9 cellular contexts compared by ENCODE assay signal in genomic region chr11:5291207-5291838, GRCh38. TPM values are rescaled to one million over a fixed set of nuclear protein-coding genes. Genes with fewer than 3 reads are reported as not detected.
DNase-seq lines count a peak whose midpoint lies in the region; ATAC-seq and TF ChIP-seq lines count a peak whose summit lies in the region.
"Had no signal": no experiment of that assay in that cellular context is flagged by ENCODE, and none has a peak within 500 bp of the region (broad histone marks: within the 10 kb centered on the region; RNA-seq: fewer than 3 reads in every experiment).

No MANE protein-coding gene starts in this region.

- intact Hi-C loops in OCI-LY7 (cut with micrococcal nuclease; ENCODE audit: unreplicated experiment) = no loop called here

- no peak overlapping the region for H3K4me2 ChIP-seq in OCI-LY7 (ENCODE audit: low read length)

- H2AFZ ChIP-seq in OCI-LY7 (ENCODE audit: low read length) = no peak overlapping the region

- H3K36me3 ChIP-seq in OCI-LY7 (ENCODE audit: insufficient read depth, low read length) (no peaks in the 10 kb centered on the region), Peyer's patch (no peaks in the 10 kb centered on the region)

- H3K9me2 ChIP-seq in OCI-LY7 (ENCODE audit: insufficient read depth, low read length) = no peaks in the 10 kb centered on the region

- H4K20me1 ChIP-seq in OCI-LY7 (ENCODE audit: insufficient read depth, low read length) = no peaks in the 10 kb centered on the region

- DNase-seq in AML-193 (lab: John Stamatoyannopoulos, UW) (peak; percentile 26 to 27), OCI-LY7 (ENCODE audit: low spot score) (peak; percentile 18), glomerular visceral epithelial cell (ENCODE audit: extremely low spot score) (peak; percentile 48), NCI-H526 treated with DMSO at 0.1 percent for 48 hours (lab: John Stamatoyannopoulos, UW) (no peak), Peyer's patch (no peak)
- DNase-seq in activated CD8-positive, alpha-beta memory T cell treated with anti-CD3 and anti-CD28 coated beads for 24 hours = no peak

- CTCF ChIA-PET in OCI-LY7 (lab: Charles Lee; ENCODE audit: unreplicated experiment) = interaction anchor here (0.5 kb wide), 1 partner anchor 538 kb away, joined by 3 read pairs; no protein-coding TSS in a partner anchor

- ATAC-seq in GM18909 (IDR thresholded peaks at IDR 0.05; ENCODE audit: poor library complexity, unreplicated experiment) (peak; percentile 94), HG03045 (IDR thresholded peaks at IDR 0.05; ENCODE audit: unreplicated experiment) (peak; percentile 80)

- no peak for TF ChIP-seq POLR2A in Peyer's patch (IDR thresholded peaks at IDR 0.05)

- H3K9me3 ChIP-seq in OCI-LY7 (ENCODE audit: low read length) = no peaks in the 10 kb centered on the region
- H3K9me3 ChIP-seq in Peyer's patch = no peaks in the 10 kb centered on the region

- POLR2A ChIA-PET in OCI-LY7 (lab: Charles Lee) = no interaction called here

- H3K4me1 ChIP-seq in OCI-LY7 (ENCODE audit: insufficient read depth, low read length, poor library complexity, severe bottlenecking) (no peaks in the 10 kb centered on the region), Peyer's patch (no peaks in the 10 kb centered on the region)

- no peaks in the 10 kb centered on the region for H3K79me2 ChIP-seq in OCI-LY7 (ENCODE audit: insufficient read depth, low read depth, low read length)

- BruUV-seq in OCI-LY7 (replicated peaks; lab: Mats Ljungman, UMichigan) = no TSS peak

- H3K27me3 ChIP-seq in Peyer's patch = no peaks in the 10 kb centered on the region

- H3K27ac ChIP-seq in OCI-LY7 (ENCODE audit: low read depth, low read length, poor library complexity, severe bottlenecking) (no peak overlapping the region), Peyer's patch (no peak overlapping the region)

- H3K4me3 ChIP-seq in OCI-LY7 (ENCODE audit: low read depth, low read length, poor library complexity, severe bottlenecking) = no peak overlapping the region
- no peak overlapping the region for H3K4me3 ChIP-seq in Peyer's patch

- TF ChIP-seq CTCF in OCI-LY7 (conservative IDR thresholded peaks at IDR 0.05; ENCODE audit: low read length) = peak; percentile 70
- TF ChIP-seq CTCF in Peyer's patch (IDR thresholded peaks at IDR 0.05) = peak in 1 of 6 experiments; percentile 14

RNA-seq across cellular contexts. Expression of gene OR51B4, which starts 10.4 kb away (rescaled TPM):
- total RNA-seq in OCI-LY7 (2014; rRNA removed; shearing (Covaris generic)) = not detected in 2 replicates
- total RNA-seq in OCI-LY7 (2022) (not detected in 2 replicates), Peyer's patch (not detected)
- total RNA-seq: mononuclear cell had no signal

RNA-seq across cellular contexts. Expression of gene HBE1, which starts 21.6 kb away (rescaled TPM):
- total RNA-seq in OCI-LY7 (2014; rRNA removed; shearing (Covaris generic)) = not detected in 2 replicates
- total RNA-seq in OCI-LY7 (2022) (not detected in 2 replicates), Peyer's patch (not detected)

RNA-seq across cellular contexts. Expression of gene OR51B2, which starts 32.8 kb away (rescaled TPM):
- total RNA-seq in OCI-LY7 (2014; rRNA removed; shearing (Covaris generic)) = not detected in 2 replicates
- total RNA-seq in OCI-LY7 (2022) (not detected in 2 replicates), Peyer's patch (not detected)
- total RNA-seq: mononuclear cell had no signal

RNA-seq across cellular contexts. Expression of gene HBG2, which starts 36.7 kb away (rescaled TPM):
- not detected in 2 replicates for total RNA-seq in OCI-LY7 (2014; rRNA removed; shearing (Covaris generic))
- total RNA-seq in OCI-LY7 (2022) = not detected in 2 replicates
- total RNA-seq in Peyer's patch = not detected

RNA-seq across cellular contexts. Expression of gene HBG1, which starts 41.7 kb away (rescaled TPM):
- not detected in 2 replicates for total RNA-seq in OCI-LY7 (2014; rRNA removed; shearing (Covaris generic))
- total RNA-seq in OCI-LY7 (2022) (not detected in 2 replicates), Peyer's patch (not detected)
- total RNA-seq: mononuclear cell had no signal

Comparison
In these comparisons a context has a peak if more than half of its experiments do, and no peak if none do; other contexts are left out.
1. DNase-seq: peak in AML-193 (2 of 2), OCI-LY7 (single experiment) and glomerular visceral epithelial cell (single experiment); none in NCI-H526 treated with DMSO at 0.1 percent for 48 hours (single experiment), Peyer's patch (0 of 3) and activated CD8-positive, alpha-beta memory T cell treated with anti-CD3 and anti-CD28 coated beads for 24 hours (single experiment).